In genomic region chr19:39007096-39007495, GRCh38 we compare ENCODE assay signal across 20 cellular contexts. TPM values are rescaled to one million over a fixed set of nuclear protein-coding genes. Genes with fewer than 3 reads are reported as not detected.
DNase-seq lines count a peak whose midpoint lies in the region; ATAC-seq, FAIRE-seq and TF ChIP-seq lines count a peak whose summit lies in the region.
"Had no signal": no experiment of that assay in that cellular context is flagged by ENCODE, and none has a peak within 500 bp of the region (broad histone marks: within the 10 kb centered on the region; RNA-seq: fewer than 3 reads in every experiment).

No MANE protein-coding gene starts in this region.

- ATAC-seq in GM23338 (peak; percentile 43; the same call in 2 of the 3 replicates), GM12878 (peak; percentile 21)
- ATAC-seq: SK-N-SH treated with all-trans-retinoic acid at 6 μM for 48 hours had no signal

- POLR2A ChIA-PET in GM12878 (lab: Charles Lee): interaction anchor here (0.5 to 2.7 kb wide), 7 partner anchors 15 to 598 kb away, joined by 3 to 11 read pairs (median 8); partner anchors contain the start of gene FBXO17

- H3K4me3 ChIP-seq in GM23338 (no peak overlapping the region), GM12878 (no peak overlapping the region), mesendoderm (ENCODE audit: low read length) (no peak overlapping the region)

- SMC1A ChIA-PET in GM12878 (lab: Charles Lee; ENCODE audit: uncharacterized antibody, unreplicated experiment): interaction anchor here (0.7 to 4.3 kb wide), 9 partner anchors 10 to 44 kb away, joined by 3 to 20 read pairs (median 5); partner anchors contain the start of gene FBXO17

- no peaks in the 10 kb centered on the region for H3K79me1 ChIP-seq in mesendoderm (ENCODE audit: low read length)

- H4K8ac ChIP-seq in mesendoderm (ENCODE audit: low read depth, low read length): no peak overlapping the region

- CTCF ChIA-PET in GM12878 (lab: Yijun Ruan, JAX): interaction anchor here (0.6 to 2.3 kb wide), 4 partner anchors 20 to 44 kb away, joined by 3 to 9 read pairs (median 6); no protein-coding TSS in a partner anchor

- RAD21 ChIA-PET in GM12878 (lab: Charles Lee; ENCODE audit: unreplicated experiment): interaction anchor here (0.7 to 1.4 kb wide), 6 partner anchors 10 to 149 kb away, joined by 3 to 6 read pairs (median 4); partner anchors contain the start of gene FBXO17

- H3K9ac ChIP-seq in GM12878 (ENCODE audit: control insufficient read depth, insufficient read depth, low read length) (no peak overlapping the region), mesendoderm (ENCODE audit: low read length) (no peak overlapping the region)

- TF ChIP-seq EP300 in GM12878 (IDR thresholded peaks at IDR 0.05; ENCODE audit: borderline replicate concordance in 1 of 2, control insufficient read depth in 1 of 2, low read depth in 2 of 2, low read length in 2 of 2): no peak

- TF ChIP-seq CTCF in GM23338 (conservative IDR thresholded peaks at IDR 0.05; ENCODE audit: low read depth in 2 of 2) (no peak), GM12878 (IDR thresholded peaks at IDR 0.05 in 2 of 3, conservative IDR thresholded peaks at IDR 0.05 in 1 of 3; ENCODE audit: control insufficient read depth in 2 of 3, extremely low read depth in 1 of 3, insufficient read depth in 1 of 3, low read depth in 3 of 3, low read length in 3 of 3) (no peak)

- H3K4me1 Mint-ChIP-seq in GM23338: peaks cover 2% of the 10 kb centered on the region; the same call in 2 of the 3 replicates
- H3K4me1 Mint-ChIP-seq: CD14-positive monocyte had no signal

- no peak overlapping the region for H3K27ac Mint-ChIP-seq in GM23338
- H3K27ac Mint-ChIP-seq: CD14-positive monocyte had no signal

- BruUV-seq in GM12878 (replicated peaks; lab: Mats Ljungman, UMichigan): no TSS peak

- H3K27me3 ChIP-seq in GM23338 (ENCODE audit: insufficient read depth): no peaks in the 10 kb centered on the region
- no peaks in the 10 kb centered on the region for H3K27me3 ChIP-seq in GM12878 (replicated peaks in 1 of 2; ENCODE audit: control insufficient read depth in 2 of 2, insufficient read depth in 2 of 2, low read length in 1 of 2)
- H3K27me3 ChIP-seq in mesendoderm (ENCODE audit: insufficient read depth, low read length, poor library complexity): no peaks in the 10 kb centered on the region

- H3K36me3 Mint-ChIP-seq in GM23338 (ENCODE audit: low read depth): no peaks in the 10 kb centered on the region
- H3K36me3 Mint-ChIP-seq: CD14-positive monocyte had no signal

- H2BK120ac ChIP-seq in mesendoderm (ENCODE audit: low read depth, low read length): no peak overlapping the region

- H3K4me1 ChIP-seq in GM23338 (ENCODE audit: insufficient read depth) (no peaks in the 10 kb centered on the region), GM12878 (ENCODE audit: control insufficient read depth, insufficient read depth, low read length) (peaks cover 27% of the 10 kb centered on the region), mesendoderm (ENCODE audit: control insufficient read depth, low read depth, low read length) (no peaks in the 10 kb centered on the region)

- H3K79me2 ChIP-seq in GM23338 (replicated peaks; ENCODE audit: insufficient read depth): no peaks in the 10 kb centered on the region
- no peaks in the 10 kb centered on the region for H3K79me2 ChIP-seq in GM12878 (ENCODE audit: control insufficient read depth, insufficient read depth, low read length)
- H3K79me2 ChIP-seq in mesendoderm (ENCODE audit: control insufficient read depth, insufficient read depth, low read length): no peaks in the 10 kb centered on the region

- no peak for FAIRE-seq in GM12878 (lab: Jason Lieb, UNC)
- FAIRE-seq: GM12891 had no signal

- H3K36me3 ChIP-seq in GM23338 (ENCODE audit: insufficient read depth) (no peaks in the 10 kb centered on the region), GM12878 (ENCODE audit: control insufficient read depth in 2 of 2, insufficient read depth in 2 of 2, low read length in 1 of 2) (no peaks in the 10 kb centered on the region), mesendoderm (ENCODE audit: control insufficient read depth, insufficient read depth, low read length) (no peaks in the 10 kb centered on the region)

- no peak overlapping the region for H2AK5ac ChIP-seq in mesendoderm (ENCODE audit: low read length)

- DNase-seq in GM23338 (ENCODE audit: low spot score) (peak; percentile 13), NCI-H345 (lab: John Stamatoyannopoulos, UW) (peak; percentile 64), GM12878 (ENCODE audit: low read depth, low spot score) (no peak), mesendoderm (no peak)
- no peak for DNase-seq in effector CD8-positive, alpha-beta T cell (lab: John Stamatoyannopoulos, UW)
- DNase-seq in activated naive CD4-positive, alpha-beta T cell treated with Interleukin-2 at 50 U/mL for 16 hours: no peak
- DNase-seq in central memory CD4-positive, alpha-beta T cell: no peak
- DNase-seq: AML-193, DMS 273 treated with DMSO at 0.1 percent for 48 hours, GF-D8, NCI-H1105 treated with DMSO at 0.1 percent for 48 hours, NCI-H187, NCI-H2107, NCI-H2227 treated with DMSO at 0.1 percent for 48 hours, NCI-H524 treated with DMSO at 0.1 percent for 48 hours, SIG-M5 had no signal

- H3K4ac ChIP-seq in mesendoderm (ENCODE audit: low read depth, low read length): no peak overlapping the region

- no peak for TF ChIP-seq POLR2A in GM12878 (IDR thresholded peaks at IDR 0.05; ENCODE audit: low read depth, low read length)

- WGBS in GM12878 (ENCODE audit: insufficient coverage, insufficient replicate concordance, low lambda C conversion rate, missing lambda C conversion rate): 44% methylated on average over 3 of the region's 3 CpGs
- no CpG with 5 or more reads among the region's 3 CpGs for WGBS in mesendoderm (ENCODE audit: extremely low coverage, insufficient coverage, low lambda C conversion rate)

- H3K18ac ChIP-seq in mesendoderm (ENCODE audit: low read length): no peak overlapping the region

- no peak overlapping the region for H3K4me3 Mint-ChIP-seq in GM23338
- H3K4me3 Mint-ChIP-seq: CD14-positive monocyte had no signal

- H3K4me2 ChIP-seq in GM23338 (no peak overlapping the region), GM12878 (ENCODE audit: control insufficient read depth, insufficient read depth) (peak overlapping the region; percentile 24; the same call in 1 of the 2 replicates), mesendoderm (ENCODE audit: low read length) (no peak overlapping the region)

- H3F3A ChIP-seq in GM23338 (replicated peaks; ENCODE audit: low read depth): no peaks in the 10 kb centered on the region

- H3K9me3 ChIP-seq in GM12878 (replicated peaks; ENCODE audit: control insufficient read depth, insufficient read depth, low read length): no peaks in the 10 kb centered on the region

- intact Hi-C loops in GM12878 (cut with micrococcal nuclease; ENCODE audit: unreplicated experiment): loop anchor here (2.0 kb wide), 1 partner anchor 14 kb away; no protein-coding TSS in a partner anchor

- in situ Hi-C loops in GM12878 (cut with MboI): no loop called here

- H4K5ac ChIP-seq in mesendoderm (ENCODE audit: low read length): no peak overlapping the region

- H4K20me1 ChIP-seq in GM23338 (replicated peaks; ENCODE audit: insufficient read depth): no peaks in the 10 kb centered on the region
- no peaks in the 10 kb centered on the region for H4K20me1 ChIP-seq in GM12878 (ENCODE audit: control insufficient read depth, insufficient read depth)

- no peak overlapping the region for H3K56ac ChIP-seq in mesendoderm (ENCODE audit: low read length)

- no peaks in the 10 kb centered on the region for H3K27me3 Mint-ChIP-seq in GM23338 (ENCODE audit: insufficient read depth, low read depth, poor library complexity)

- H3K27ac ChIP-seq in GM23338 (ENCODE audit: low read depth) (no peak overlapping the region), GM12878 (ENCODE audit: control insufficient read depth, insufficient read depth) (0 out of 2 replicates have a peak overlapping the region, but pooled peaks have one; percentile 35), mesendoderm (ENCODE audit: low read depth, low read length) (no peak overlapping the region)
- H3K27ac ChIP-seq: RWPE1 had no signal

- no peak overlapping the region for H2BK5ac ChIP-seq in mesendoderm (ENCODE audit: low read length)

- no peaks in the 10 kb centered on the region for H3K9me2 ChIP-seq in GM23338 (ENCODE audit: insufficient read depth)

- TF ChIP-seq RAD21 in GM12878 (IDR thresholded peaks at IDR 0.05; ENCODE audit: insufficient read depth, low read depth, low read length): no peak

- no peak overlapping the region for H2AFZ ChIP-seq in GM23338
- H2AFZ ChIP-seq in GM12878 (ENCODE audit: control insufficient read depth, low read depth, low read length): no peak overlapping the region

- H3K23ac ChIP-seq in mesendoderm (ENCODE audit: low read length): no peak overlapping the region

- H2BK15ac ChIP-seq in mesendoderm (replicated peaks; ENCODE audit: low read depth): no peak overlapping the region

- H3K9me3 Mint-ChIP-seq in GM23338: no peaks in the 10 kb centered on the region

RNA-seq across cellular contexts. Expression of gene FBXO27, which starts 25.3 kb away (rescaled TPM):
- total RNA-seq in GM23338 (2014; rRNA removed; shearing (Covaris generic)): 3.8 and 6.2 TPM in 2 replicates
- polyA plus RNA-seq in GM23338 (2016; fragmentation: Nextera tagmentation; extraction: Ambion mirVana) (13.7 and 15.4 TPM in 2 replicates), GM12878 (2011; rRNA removed) (6.7 and 6.9 TPM in 2 replicates), GM12878 (2014; fragmentation: Illumina TruSeq; extraction: Trizol) (9.0 and 11.3 TPM in 2 replicates), GM12878 (2014; fragmentation: Nextera tagmentation; extraction: Ambion mirVana) (1 to 10 TPM; 3.1 to 3.4 TPM), GM12878 (2014; rRNA removed) (13.3 and 15.4 TPM in 2 replicates), GM12878 (2016; fragmentation: Nextera tagmentation; extraction: Ambion mirVana) (1 to 10 TPM; 5.8 to 7.3 TPM)
- total RNA-seq in GM12878 (2013; cell fraction: nucleolus; rRNA removed): 3.4 and 5.7 TPM in 2 replicates
- total RNA-seq in GM12878 (2014; rRNA removed) (5.8 and 6.7 TPM in 2 replicates), GM12878 (2014; rRNA removed; fragmentation: Illumina TruSeq; extraction: Trizol) (9.5 and 12.2 TPM in 2 replicates), GM12878 (2021) (10.7 and 10.8 TPM in 2 replicates)
- polyA plus RNA-seq in GM12878 (2011; ENCODE audit: low read depth): 0.41 TPM
- 9.5 and 12.5 TPM in 2 replicates for polyA plus RNA-seq in GM12878 (2011; cell fraction: cytosol; rRNA removed)
- 6.7 and 7.1 TPM in 2 replicates for polyA plus RNA-seq in GM12878 (2011; cell fraction: nucleus; rRNA removed)
- 1.2 and 1.6 TPM in 2 replicates for polyA plus RNA-seq in GM12878 (2012)
- polyA minus RNA-seq in GM12878 (2011; rRNA and poly(A)+ RNA removed): 8.7 and 15.4 TPM in 2 replicates
- 0.80 and 1.6 TPM in 2 replicates for polyA minus RNA-seq in GM12878 (2011; cell fraction: cytosol; rRNA and poly(A)+ RNA removed)
- polyA minus RNA-seq in GM12878 (2011; cell fraction: nucleus; rRNA and poly(A)+ RNA removed): 1.8 and 6.4 TPM in 2 replicates
- 5.5 TPM for polyA plus RNA-seq in mesendoderm (2013, experiment 1 of 2)
- polyA plus RNA-seq in mesendoderm (2013, experiment 2 of 2): 5.4 TPM
- polyA plus RNA-seq: CD14-positive monocyte had no signal

RNA-seq across cellular contexts. Expression of gene FBXO17, which starts 31.6 kb away (rescaled TPM):
- 27.2 and 29.0 TPM in 2 replicates for total RNA-seq in GM23338 (2014; rRNA removed; shearing (Covaris generic))
- polyA plus RNA-seq in GM23338 (2016; fragmentation: Nextera tagmentation; extraction: Ambion mirVana): 17.2 and 18.6 TPM in 2 replicates
- total RNA-seq in GM12878 (2013; cell fraction: nucleolus; rRNA removed): 4.4 and 5.4 TPM in 2 replicates
- 7.2 and 10.6 TPM in 2 replicates for total RNA-seq in GM12878 (2014; rRNA removed)
- 5.5 and 5.6 TPM in 2 replicates for total RNA-seq in GM12878 (2014; rRNA removed; fragmentation: Illumina TruSeq; extraction: Trizol)
- 8.7 and 11.1 TPM in 2 replicates for total RNA-seq in GM12878 (2021)
- 0.30 TPM for polyA plus RNA-seq in GM12878 (2011; ENCODE audit: low read depth)
- polyA plus RNA-seq in GM12878 (2011; rRNA removed): 6.5 and 7.2 TPM in 2 replicates
- polyA plus RNA-seq in GM12878 (2011; cell fraction: cytosol; rRNA removed): 8.3 and 9.4 TPM in 2 replicates
- 13.6 and 17.8 TPM in 2 replicates for polyA plus RNA-seq in GM12878 (2011; cell fraction: nucleus; rRNA removed)
- 0.55 and 0.63 TPM in 2 replicates for polyA plus RNA-seq in GM12878 (2012)
- polyA plus RNA-seq in GM12878 (2014; fragmentation: Illumina TruSeq; extraction: Trizol): 5.1 and 6.0 TPM in 2 replicates
- polyA plus RNA-seq in GM12878 (2014; fragmentation: Nextera tagmentation; extraction: Ambion mirVana): 1 to 10 TPM; 2.2 to 2.4 TPM
- 8.9 and 11.6 TPM in 2 replicates for polyA plus RNA-seq in GM12878 (2014; rRNA removed)
- 1 to 10 TPM; 3.6 to 4.0 TPM for polyA plus RNA-seq in GM12878 (2016; fragmentation: Nextera tagmentation; extraction: Ambion mirVana)
- polyA minus RNA-seq in GM12878 (2011; rRNA and poly(A)+ RNA removed): 3.0 and 5.8 TPM in 2 replicates
- 2.7 and 3.2 TPM in 2 replicates for polyA minus RNA-seq in GM12878 (2011; cell fraction: cytosol; rRNA and poly(A)+ RNA removed)
- polyA minus RNA-seq in GM12878 (2011; cell fraction: nucleus; rRNA and poly(A)+ RNA removed): 2.1 and 5.2 TPM in 2 replicates
- 11.3 TPM for polyA plus RNA-seq in mesendoderm (2013, experiment 1 of 2)
- polyA plus RNA-seq in mesendoderm (2013, experiment 2 of 2): 11.4 TPM
- polyA plus RNA-seq: CD14-positive monocyte had no signal

Comparison
In these comparisons a context has a peak if more than half of its experiments do, and no peak if none do; other contexts are left out.
1. DNase-seq: peak in GM23338 (single experiment) and NCI-H345 (single experiment); none in GM12878 (single experiment), effector CD8-positive, alpha-beta T cell (single experiment), activated naive CD4-positive, alpha-beta T cell treated with Interleukin-2 at 50 U/mL for 16 hours (single experiment), mesendoderm (single experiment) and central memory CD4-positive, alpha-beta T cell (single experiment).